1 cellular context compared by ENCODE assay signal in genomic region chr22:41481131-41481830, GRCh38.
TF ChIP-seq lines count a peak whose summit lies in the region.

No MANE protein-coding gene starts in this region.

TF ChIP-seq in SK-N-SH, 30 proteins besides CTCF, POLR2A, EP300 and RAD21 (continued from another document):
- TF ChIP-seq ZBTB33 (IDR thresholded peaks at IDR 0.05; ENCODE audit: borderline replicate concordance, low read depth): no peak
- TF ChIP-seq NRF1 (IDR thresholded peaks at IDR 0.05; ENCODE audit: low read depth, low read length): no peak
- no peak for TF ChIP-seq CHD2 (IDR thresholded peaks at IDR 0.05; ENCODE audit: low read length, partially characterized antibody)
- no peak for TF ChIP-seq EZH2phosphoT487 (IDR thresholded peaks at IDR 0.05; ENCODE audit: borderline replicate concordance, low read depth)
- TF ChIP-seq MXI1 (IDR thresholded peaks at IDR 0.05; ENCODE audit: low read depth, low read length): no peak
- no peak for TF ChIP-seq FOSL2 (IDR thresholded peaks at IDR 0.05; ENCODE audit: borderline replicate concordance, low read depth)
- TF ChIP-seq FOXJ3 (CRISPR knock-in tag; IDR thresholded peaks at IDR 0.05): no peak
- no peak for TF ChIP-seq MEF2A (IDR thresholded peaks at IDR 0.05; ENCODE audit: borderline replicate concordance, low read depth)
- TF ChIP-seq RCOR1 (IDR thresholded peaks at IDR 0.05; ENCODE audit: low read length): no peak
- TF ChIP-seq GABPA (IDR thresholded peaks at IDR 0.05; ENCODE audit: low read depth): no peak
